Comparison of ENCODE assay signal across 8 cellular contexts in the genomic region with DNA sequence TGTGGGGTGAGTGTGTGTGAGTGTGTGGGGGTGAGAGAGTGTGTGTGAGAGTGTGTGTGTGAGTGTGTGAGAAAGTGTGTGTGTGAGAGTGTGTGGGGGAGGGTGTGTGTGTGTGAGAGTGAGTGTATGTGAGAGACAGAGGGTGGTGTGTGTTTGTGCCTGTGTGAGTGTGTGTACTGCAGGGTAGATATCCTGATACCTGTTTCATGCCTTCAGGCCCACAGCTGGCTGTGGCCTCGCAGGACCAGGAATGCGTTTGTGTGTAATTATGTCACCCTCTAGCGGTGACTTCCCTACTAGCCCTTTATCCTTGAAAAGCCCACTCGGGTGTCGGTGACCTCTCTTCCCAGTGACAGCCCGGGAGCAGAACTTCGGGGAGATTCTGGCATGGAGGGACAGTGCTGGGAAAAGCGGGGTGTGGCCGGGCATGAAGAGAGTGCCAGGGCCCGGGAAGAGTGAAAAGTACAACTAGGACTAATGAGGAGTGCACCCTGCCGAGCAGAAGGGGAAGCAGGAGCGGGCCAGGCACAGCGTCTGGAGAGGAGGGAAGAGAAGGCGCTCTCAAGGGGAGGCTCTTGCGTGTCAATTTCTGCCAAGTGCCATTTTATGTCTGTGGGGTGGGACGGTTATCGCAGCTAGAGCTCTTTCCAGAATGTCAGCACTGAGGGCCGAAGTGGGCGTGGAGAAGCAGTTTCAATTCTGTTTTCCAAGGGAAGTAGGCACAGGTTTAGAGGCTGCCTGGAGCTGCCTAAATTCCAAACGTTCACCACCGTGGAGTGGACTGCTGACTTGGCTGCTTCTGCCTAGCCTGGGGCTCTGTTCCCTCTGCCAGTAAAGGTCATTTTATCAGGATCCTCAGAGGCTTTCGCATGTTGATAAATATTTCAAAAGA. TPM values are rescaled to one million over a fixed set of nuclear protein-coding genes. Genes with fewer than 3 reads are reported as not detected.
DNase-seq lines count a peak whose midpoint lies in the region; ATAC-seq and TF ChIP-seq lines count a peak whose summit lies in the region.

No MANE protein-coding gene starts in this region.

- H3K9ac ChIP-seq in colonic mucosa (ENCODE audit: low read depth in 2 of 2, low read length in 2 of 2): peak overlapping the region; percentile 52 to 88

- no peaks in the 10 kb centered on the region for H3K36me3 ChIP-seq in colonic mucosa

- H3K4me3 ChIP-seq in GM12865 (ENCODE audit: low read depth, low read length) (peak overlapping the region; percentile 57), colonic mucosa (peak overlapping the region; percentile 30)

- no peaks in the 10 kb centered on the region for H3K4me1 ChIP-seq in colonic mucosa

- ATAC-seq in HG02973 (IDR thresholded peaks at IDR 0.05; ENCODE audit: unreplicated experiment): peak; percentile 21
- peak; percentile 55 to 65 for ATAC-seq in activated CD4-positive, CD25-positive, alpha-beta regulatory T cell treated with anti-CD3 and anti-CD28 coated beads, Interleukin-2, amount 50 U/mL, for 24 hours

- TF ChIP-seq CTCF in GM12865 (IDR thresholded peaks at IDR 0.05; ENCODE audit: insufficient read depth, low read depth, low read length, missing control alignments) (peak; percentile 79), colonic mucosa (IDR thresholded peaks at IDR 0.05) (peak; percentile 67)

- H3K27ac ChIP-seq in colonic mucosa: peak overlapping the region; percentile 91

- H3K9me3 ChIP-seq in colonic mucosa: no peaks in the 10 kb centered on the region

- intact Hi-C loops in colonic mucosa (cut with DNase I): no loop called here

- H3K27me3 ChIP-seq in colonic mucosa: no peaks in the 10 kb centered on the region

- DNase-seq in GM12865 (ENCODE audit: low read depth) (peak; percentile 88), NCI-H226 (peak; percentile 97), colonic mucosa (peak; percentile 89), kidney glomerular epithelial cell (lab: John Stamatoyannopoulos, UW) (peak; percentile 77), mesenteric fat pad (ENCODE audit: low spot score) (no peak)
- DNase-seq in stimulated activated CD4-positive, alpha-beta T cell treated with anti-CD3 and anti-CD28 coated beads, Interleukin-15, amount 100 ng/mL, for 24 hours: peak; percentile 58

RNA-seq across cellular contexts. Expression of a gene that starts 11.0 kb away (rescaled TPM):
- total RNA-seq in colonic mucosa (10 to 100 TPM; 32.3 to 37.4 TPM), mesenteric fat pad (8.4 TPM)

RNA-seq across cellular contexts. Expression of a gene that starts 23.7 kb away (rescaled TPM):
- total RNA-seq in colonic mucosa (1 to 10 TPM; 1.5 to 5.9 TPM), mesenteric fat pad (2.3 TPM)
